Comparison of ENCODE assay signal across 10 cellular contexts in genomic region chr14:93035917-93036651, GRCh38.
DNase-seq lines count a peak whose midpoint lies in the region; ATAC-seq and TF ChIP-seq lines count a peak whose summit lies in the region.
"Had no signal": no experiment of that assay in that cellular context is flagged by ENCODE, and none has a peak within 500 bp of the region (broad histone marks: within the 10 kb centered on the region; RNA-seq: fewer than 3 reads in every experiment).

No MANE protein-coding gene starts in this region.

- H3K27ac Mint-ChIP-seq in activated T-helper 1 cell treated with anti-CD3 and anti-CD28 coated beads, Interleukin-12 subunit alpha, Interleukin-12 subunit beta, Interleukin-2, Interleukin-4 antibody, amounts not matched to agents 30 ng/mL and 10 ng/mL and 1 ng/mL, durations not matched to agents 14 hours and 24 hours and 36 hours: no peak overlapping the region

- DNase-seq in ELR (ENCODE audit: low read depth) (peak; percentile 54), adrenal gland (peak in 6 of 7 donors; percentile 43 to 70 (median 62)), Right ventricle myocardium superior (no peak), posterior cingulate gyrus (peak; percentile 79 to 98 (median 90)), NAMALWA (ENCODE audit: low spot score) (no peak), A673 (ENCODE audit: low spot score) (no peak)
- DNase-seq in NK-92 treated with Interleukin-12 subunit alpha and Interleukin-12 subunit beta, amount 100 ng/mL, for 24 hours (lab: John Stamatoyannopoulos, UW): no peak
- no peak for DNase-seq in activated T-helper 1 cell treated with anti-CD3 and anti-CD28 coated beads, Interleukin-12 subunit alpha, Interleukin-12 subunit beta, Interleukin-2, Interleukin-4 antibody, amounts not matched to agents 30 ng/mL and 10 ng/mL and 1 ng/mL, durations not matched to agents 14 hours and 24 hours and 36 hours (ENCODE audit: low spot score)
- DNase-seq: dermis blood vessel endothelial cell had no signal

- H3K4me1 ChIP-seq in adrenal gland (replicated peaks in 1 of 2) (peaks cover 4 to 57% of the 10 kb centered on the region in 2 donors), A673 (ENCODE audit: insufficient read depth, low read length, poor library complexity, severe bottlenecking) (peaks cover 15% of the 10 kb centered on the region)

- BruUV-seq in A673 (replicated peaks; lab: Mats Ljungman, UMichigan): no TSS peak

- no peak overlapping the region for H3K4me3 Mint-ChIP-seq in activated T-helper 1 cell treated with anti-CD3 and anti-CD28 coated beads, Interleukin-12 subunit alpha, Interleukin-12 subunit beta, Interleukin-2, Interleukin-4 antibody, amounts not matched to agents 30 ng/mL and 10 ng/mL and 1 ng/mL, durations not matched to agents 14 hours and 24 hours and 36 hours

- H3K27me3 ChIP-seq in adrenal gland: no peaks in the 10 kb centered on the region
- no peaks in the 10 kb centered on the region for H3K27me3 ChIP-seq in A673 (replicated peaks; ENCODE audit: insufficient read depth, low read depth, low read length, poor library complexity)

- H3K36me3 Mint-ChIP-seq in activated T-helper 1 cell treated with anti-CD3 and anti-CD28 coated beads, Interleukin-12 subunit alpha, Interleukin-12 subunit beta, Interleukin-2, Interleukin-4 antibody, amounts not matched to agents 30 ng/mL and 10 ng/mL and 1 ng/mL, durations not matched to agents 14 hours and 24 hours and 36 hours (ENCODE audit: low read depth): no peaks in the 10 kb centered on the region

- TF ChIP-seq CTCF in adrenal gland (IDR thresholded peaks at IDR 0.05) (no peak), A673 (conservative IDR thresholded peaks at IDR 0.05; ENCODE audit: low read depth, low read length) (no peak)

- H3K27ac ChIP-seq in adrenal gland: peak overlapping the region in 3 of 5 donors; percentile 5 to 78 (median 19)
- no peak overlapping the region for H3K27ac ChIP-seq in A673 (ENCODE audit: low read depth, low read length, poor library complexity, severe bottlenecking)
- H3K27ac ChIP-seq: psoas muscle had no signal

- CTCF ChIA-PET in A673 (lab: Charles Lee): no interaction called here

- H3K36me3 ChIP-seq in adrenal gland (replicated peaks in 1 of 2): no peaks in the 10 kb centered on the region
- no peaks in the 10 kb centered on the region for H3K36me3 ChIP-seq in A673 (ENCODE audit: insufficient read depth, low read length, poor library complexity, severe bottlenecking)

- POLR2A ChIA-PET in A673 (lab: Charles Lee; ENCODE audit: low non-redundant PET): no interaction called here

- H3K9me3 ChIP-seq in adrenal gland (replicated peaks in 1 of 3) (no peaks in the 10 kb centered on the region), A673 (ENCODE audit: low read depth, low read length, poor library complexity, severe bottlenecking) (no peaks in the 10 kb centered on the region)
- H3K9me3 ChIP-seq: psoas muscle had no signal

- WGBS in adrenal gland, 4 donors: 41 to 49% (median 42%) methylated on average over 13 to 22 of the region's 22 CpGs

- intact Hi-C loops in adrenal gland (cut with DNase I) (no loop called here), Right ventricle myocardium superior (cut with DNase I) (no loop called here), posterior cingulate gyrus (cut with DNase I) (loop anchor here (1.0 to 5.0 kb wide), 3 partner anchors 27 to 84 kb away; no protein-coding TSS in a partner anchor), A673 (cut with micrococcal nuclease; ENCODE audit: unreplicated experiment) (no loop called here)
- intact Hi-C loops in activated T-helper 1 cell treated with anti-CD3 and anti-CD28 coated beads, Interleukin-12 subunit alpha, Interleukin-12 subunit beta, Interleukin-2, Interleukin-4 antibody, amounts not matched to agents 30 ng/mL and 10 ng/mL and 1 ng/mL, durations not matched to agents 14 hours and 24 hours and 36 hours (cut with micrococcal nuclease): no loop called here

- peaks cover 19% of the 10 kb centered on the region for H3K4me1 Mint-ChIP-seq in activated T-helper 1 cell treated with anti-CD3 and anti-CD28 coated beads, Interleukin-12 subunit alpha, Interleukin-12 subunit beta, Interleukin-2, Interleukin-4 antibody, amounts not matched to agents 30 ng/mL and 10 ng/mL and 1 ng/mL, durations not matched to agents 14 hours and 24 hours and 36 hours (ENCODE audit: low read depth)

- H3K9me3 Mint-ChIP-seq in activated T-helper 1 cell treated with anti-CD3 and anti-CD28 coated beads, Interleukin-12 subunit alpha, Interleukin-12 subunit beta, Interleukin-2, Interleukin-4 antibody, amounts not matched to agents 30 ng/mL and 10 ng/mL and 1 ng/mL, durations not matched to agents 14 hours and 24 hours and 36 hours: no peaks in the 10 kb centered on the region

- ATAC-seq in Right ventricle myocardium superior (ENCODE audit: poor library complexity): peak; percentile 7

- no peaks in the 10 kb centered on the region for H3K27me3 Mint-ChIP-seq in activated T-helper 1 cell treated with anti-CD3 and anti-CD28 coated beads, Interleukin-12 subunit alpha, Interleukin-12 subunit beta, Interleukin-2, Interleukin-4 antibody, amounts not matched to agents 30 ng/mL and 10 ng/mL and 1 ng/mL, durations not matched to agents 14 hours and 24 hours and 36 hours (ENCODE audit: insufficient read depth)

- H3K4me3 ChIP-seq in adrenal gland (no peak overlapping the region), A673 (ENCODE audit: low read depth, low read length, poor library complexity, severe bottlenecking) (no peak overlapping the region)
- H3K4me3 ChIP-seq: psoas muscle had no signal

- TF ChIP-seq POLR2A in adrenal gland (IDR thresholded peaks at IDR 0.05): no peak

Comparison
In these comparisons a context has a peak if more than half of its experiments do, and no peak if none do; other contexts are left out.
1. DNase-seq: peak in ELR (single experiment), adrenal gland (6 of 7) and posterior cingulate gyrus (10 of 10); none in Right ventricle myocardium superior (single experiment), NK-92 treated with Interleukin-12 subunit alpha and Interleukin-12 subunit beta, amount 100 ng/mL, for 24 hours (single experiment), activated T-helper 1 cell treated with anti-CD3 and anti-CD28 coated beads, Interleukin-12 subunit alpha, Interleukin-12 subunit beta, Interleukin-2, Interleukin-4 antibody, amounts not matched to agents 30 ng/mL and 10 ng/mL and 1 ng/mL, durations not matched to agents 14 hours and 24 hours and 36 hours (single experiment), NAMALWA (single experiment) and A673 (single experiment).